ENCODE assay signal across 9 cellular contexts in the genomic region with DNA sequence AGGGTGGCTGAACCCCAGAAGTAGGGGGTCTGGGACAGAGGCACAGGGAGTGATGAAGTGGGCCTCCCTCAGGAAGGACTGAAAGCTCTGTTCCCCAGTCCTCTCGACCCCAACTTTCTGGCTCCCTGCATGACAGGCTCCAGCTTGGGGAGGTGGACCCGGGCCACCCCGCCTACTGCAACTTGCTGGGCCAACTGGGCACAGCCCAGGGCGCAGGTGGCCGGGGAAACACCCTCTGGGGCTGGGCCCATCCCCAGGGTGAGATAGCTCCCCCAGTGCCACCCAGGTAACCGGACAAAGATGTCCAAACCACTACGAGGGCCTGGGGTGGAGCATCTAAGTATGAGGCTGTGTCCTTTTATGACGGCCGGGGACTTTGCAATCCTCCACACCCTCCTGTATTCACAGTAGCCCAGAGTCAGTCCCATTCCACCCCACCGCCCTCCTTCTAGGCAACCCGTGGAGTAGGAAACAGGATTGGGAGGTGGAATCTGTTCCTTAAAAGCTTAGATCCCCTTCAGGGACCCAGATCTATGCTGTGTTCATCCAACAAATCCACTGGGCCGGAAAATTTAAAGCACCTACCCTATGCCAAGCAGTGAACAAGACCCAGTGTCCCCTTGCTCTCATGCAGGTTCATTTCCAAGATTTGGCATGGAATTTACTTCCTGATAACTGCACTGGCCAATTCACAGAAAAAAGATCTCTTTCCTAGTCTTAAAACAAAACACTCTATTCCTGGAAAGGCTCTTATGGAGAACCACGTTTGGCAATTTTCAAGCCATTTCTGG.
"Had no signal": no experiment of that assay in that cellular context is flagged by ENCODE, and none has a peak within 500 bp of the region (broad histone marks: within the 10 kb centered on the region; RNA-seq: fewer than 3 reads in every experiment).

No MANE protein-coding gene starts in this region.

- FAIRE-seq: H1, H54, HTR-8/SVneo had no signal

- H3K4me3 Mint-ChIP-seq: GM23338, H9, HFFc6 had no signal

- H2AFZ ChIP-seq: GM23338 had no signal

- ATAC-seq: GM23338, HCT116 had no signal

- H3K4me3 ChIP-seq: GM23338 had no signal

- H3K27ac Mint-ChIP-seq: GM23338, HFFc6 had no signal

- H3K9me3 Mint-ChIP-seq: GM23338, H9, HFFc6 had no signal

- DNase-seq: H9, HFFc6, IMR-90, KBM-7 had no signal

- H3K4me2 ChIP-seq: GM23338 had no signal
